8 cellular contexts compared by ENCODE assay signal in genomic region chr16:67240506-67240905, GRCh38. TPM values are rescaled to one million over a fixed set of nuclear protein-coding genes. Genes with fewer than 3 reads are reported as not detected.
A peak's percentile ranks its signal among the peaks of the same experiment; 100 is the strongest.
DNase-seq lines count a peak whose midpoint lies in the region; ATAC-seq, FAIRE-seq and TF ChIP-seq lines count a peak whose summit lies in the region.
"Had no signal": no experiment of that assay in that cellular context is flagged by ENCODE, and none has a peak within 500 bp of the region (broad histone marks: within the 10 kb centered on the region; RNA-seq: fewer than 3 reads in every experiment).

No MANE protein-coding gene starts in this region.

- POLR2A ChIA-PET in K562 (lab: Yijun Ruan, JAX) = interaction anchor here (1.2 kb wide), 1 partner anchor 14 kb away, joined by 7 read pairs; the partner anchor contains the start of gene TMEM208
- POLR2A ChIA-PET in HEK293T (lab: Yijun Ruan, JAX) = no interaction called here

- in situ Hi-C loops in K562 (cut with MboI) = no loop called here

- no peaks in the 10 kb centered on the region for H3K27me3 ChIP-seq in K562 (ENCODE audit: control insufficient read depth in 2 of 2, insufficient read depth in 2 of 2, low read length in 2 of 2)
- no peaks in the 10 kb centered on the region for H3K27me3 ChIP-seq in keratinocyte (ENCODE audit: control insufficient read depth, extremely low read depth, insufficient read depth, low read length)
- no peaks in the 10 kb centered on the region for H3K27me3 ChIP-seq in testis

- H3K79me2 ChIP-seq in K562 (ENCODE audit: control insufficient read depth, insufficient read depth, low read length) = peaks cover 68% of the 10 kb centered on the region
- peaks cover 24% of the 10 kb centered on the region for H3K79me2 ChIP-seq in keratinocyte (ENCODE audit: control insufficient read depth, insufficient read depth, low read length)

- no peak for TF ChIP-seq RAD21 in K562 (CRISPR knock-in tag; conservative IDR thresholded peaks at IDR 0.05 in 1 of 2, IDR thresholded peaks at IDR 0.05 in 1 of 2)

- intact Hi-C loops in K562 (cut with micrococcal nuclease) (loop anchor here (10.0 kb wide), 1 partner anchor 266 kb away; no protein-coding TSS in a partner anchor), testis (cut with DNase I; ENCODE audit: low total_unique reads) (no loop called here)

- H3K4me1 ChIP-seq in K562 (replicated peaks in 1 of 2; ENCODE audit: control insufficient read depth in 2 of 2, insufficient read depth in 2 of 2, low read length in 2 of 2) = peaks cover 64 to 68% of the 10 kb centered on the region in 2 experiments
- H3K4me1 ChIP-seq in keratinocyte (ENCODE audit: control insufficient read depth, extremely low read depth, insufficient read depth, low read length) = peaks cover 62% of the 10 kb centered on the region
- H3K4me1 ChIP-seq in testis = peaks cover 34% of the 10 kb centered on the region

- H3K4me2 ChIP-seq in K562 (ENCODE audit: insufficient read depth, low read length) (peak overlapping the region; percentile 60), keratinocyte (ENCODE audit: control insufficient read depth, extremely low read depth, insufficient read depth, low read depth, low read length) (peak overlapping the region; percentile 70)

- H3K36me3 ChIP-seq in K562 (ENCODE audit: control insufficient read depth, insufficient read depth, low read length) = peaks cover 74% of the 10 kb centered on the region; the same call in 2 of the 3 replicates
- peaks cover 18 to 25% of the 10 kb centered on the region in 2 experiments for H3K36me3 ChIP-seq in keratinocyte (ENCODE audit: control insufficient read depth in 2 of 2, extremely low read depth in 1 of 2, insufficient read depth in 2 of 2, low read length in 2 of 2)
- H3K36me3 ChIP-seq in testis (ENCODE audit: low read depth, missing control alignments) = no peaks in the 10 kb centered on the region

- H3K9me1 ChIP-seq in K562 (ENCODE audit: control insufficient read depth, insufficient read depth, low read length) = no peaks in the 10 kb centered on the region
- H3K9me1 ChIP-seq in keratinocyte (ENCODE audit: control insufficient read depth, extremely low read depth, insufficient read depth, low read length) = peaks cover 2% of the 10 kb centered on the region

- H2AFZ ChIP-seq in K562 (ENCODE audit: low read depth, low read length) = no peak overlapping the region
- no peak overlapping the region for H2AFZ ChIP-seq in keratinocyte (ENCODE audit: control insufficient read depth, low read length)

- H3K4me3 ChIP-seq in K562 (no peak overlapping the region), keratinocyte (ENCODE audit: control insufficient read depth in 2 of 3, extremely low read depth in 1 of 3, insufficient read depth in 2 of 3, low read depth in 1 of 3, low read length in 3 of 3) (no peak overlapping the region), testis (no peak overlapping the region)

- CTCF ChIA-PET in K562 (lab: Yijun Ruan, JAX; ENCODE audit: low intra/inter-chr PET ratio) = no interaction called here
- CTCF ChIA-PET in HEK293T (lab: Yijun Ruan, JAX) = no interaction called here

- peak; percentile 19 for FAIRE-seq in K562 (lab: Jason Lieb, UNC)
- peak; percentile 23 for FAIRE-seq in keratinocyte (lab: Jason Lieb, UNC)

- H4K20me1 ChIP-seq in K562 (replicated peaks; ENCODE audit: control insufficient read depth, insufficient read depth, low read length) (peaks cover 4% of the 10 kb centered on the region), keratinocyte (ENCODE audit: control insufficient read depth, extremely low read depth, insufficient read depth, low read length) (no peaks in the 10 kb centered on the region)

- dilution Hi-C loops in keratinocyte (cut with MboI; ENCODE audit: extremely low pct_ligation_motif_present, low sequenced_read_pairs) = no loop called here

- no peak for TF ChIP-seq EP300 in K562 (IDR thresholded peaks at IDR 0.05; ENCODE audit: low read length)

- H3K9ac ChIP-seq in K562 (ENCODE audit: insufficient read depth in 1 of 2, low read depth in 2 of 2, low read length in 2 of 2) = peak overlapping the region; percentile 60 to 90
- H3K9ac ChIP-seq in keratinocyte (ENCODE audit: control insufficient read depth, extremely low read depth, insufficient read depth, low read length) = peak overlapping the region; percentile 68

- BruUV-seq in K562 (replicated peaks; lab: Mats Ljungman, UMichigan) = no TSS peak

- H3K27ac ChIP-seq in K562 (ENCODE audit: extremely low read depth, low read depth, low read length) (peak overlapping the region; percentile 83), keratinocyte (ENCODE audit: control insufficient read depth, insufficient read depth, low read length) (peak overlapping the region; percentile 91), testis (peak overlapping the region; percentile 31 to 75)

- TF ChIP-seq CTCF in K562 (IDR thresholded peaks at IDR 0.05 in 2 of 3, conservative IDR thresholded peaks at IDR 0.05 in 1 of 3; ENCODE audit: insufficient read depth in 2 of 3, low read depth in 1 of 3, low read length in 3 of 3) (no peak), keratinocyte (optimal IDR thresholded peaks at IDR 0.05 in 1 of 3, IDR thresholded peaks at IDR 0.05 in 1 of 3, conservative IDR thresholded peaks at IDR 0.05 in 1 of 3; ENCODE audit: extremely low read depth in 1 of 3, insufficient read depth in 2 of 3, low read length in 3 of 3) (peak in 1 of 3 experiments; percentile 48), testis (IDR thresholded peaks at IDR 0.05) (no peak)

- WGBS in K562 (ENCODE audit: insufficient coverage, low coverage, missing lambda C conversion rate) = 55% methylated on average over 4 of the region's 4 CpGs
- WGBS in testis, 2 donors = 70 to 79% methylated on average over 4 of the region's 4 CpGs

- no peak for TF ChIP-seq POLR2A in K562 (conservative IDR thresholded peaks at IDR 0.05)
- TF ChIP-seq POLR2A in testis (IDR thresholded peaks at IDR 0.05) = no peak

- DNase-seq in HT-29 (ENCODE audit: low spot score) (peak; percentile 14), K562 (ENCODE audit: extremely low read depth in 1 of 4, low spot score in 3 of 4) (peak in 1 of 4 experiments; percentile 38), keratinocyte (ENCODE audit: low read depth, low spot score) (no peak), testis (no peak), HEK293T (ENCODE audit: extremely low spot score) (no peak)
- DNase-seq in activated CD4-positive, CD25-positive, alpha-beta regulatory T cell treated with anti-CD3 and anti-CD28 coated beads, Interleukin-2, amount 50 U/mL, for 72 hours = no peak
- DNase-seq: activated CD4-positive, alpha-beta T cell treated with anti-CD3 and anti-CD28 coated beads, Interleukin-2, amount 50 U/mL, for 48 hours had no signal

- ATAC-seq in K562 = no peak
- no peak for ATAC-seq in HG02678 (IDR thresholded peaks at IDR 0.05; ENCODE audit: unreplicated experiment)

- H3K9me3 ChIP-seq in K562 (replicated peaks; ENCODE audit: control insufficient read depth, insufficient read depth, low read depth, low read length) (no peaks in the 10 kb centered on the region), keratinocyte (ENCODE audit: control insufficient read depth, low read depth, low read length) (no peaks in the 10 kb centered on the region), testis (no peaks in the 10 kb centered on the region)

RNA-seq across cellular contexts. Expression of gene FHOD1, which starts 6.8 kb away (rescaled TPM):
- total RNA-seq in HT-29 (2014; rRNA removed; shearing (Covaris generic)) = 49.5 and 57.7 TPM in 2 replicates
- total RNA-seq in K562 (2011; cell fraction: chromatin; rRNA removed; ENCODE audit: low replicate concordance) = 215 and 563 TPM in 2 replicates
- 341 and 352 TPM in 2 replicates for total RNA-seq in K562 (2011; cell fraction: nucleolus; rRNA removed)
- 210 and 234 TPM in 2 replicates for total RNA-seq in K562 (2011; cell fraction: nucleoplasm; rRNA removed)
- 47.9 and 57.6 TPM in 2 replicates for total RNA-seq in K562 (2014; rRNA removed)
- total RNA-seq in K562 (2014; rRNA removed; fragmentation: Illumina TruSeq; extraction: Trizol) = 16.2 and 26.9 TPM in 2 replicates
- total RNA-seq in K562 (2015; rRNA removed; fragmentation: Illumina TruSeq; extraction: Trizol) = 21.1 and 21.8 TPM in 2 replicates
- total RNA-seq in K562 (2021) = 113 and 126 TPM in 2 replicates
- polyA plus RNA-seq in K562 (2011; rRNA removed) = 32.3 and 65.2 TPM in 2 replicates
- 33.8 and 42.7 TPM in 2 replicates for polyA plus RNA-seq in K562 (2011; cell fraction: cytosol; rRNA removed)
- 385 and 440 TPM in 2 replicates for polyA plus RNA-seq in K562 (2011; cell fraction: nucleus; rRNA removed)
- polyA plus RNA-seq in K562 (2012) = 73.5 and 82.7 TPM in 2 replicates
- polyA plus RNA-seq in K562 (2014; fragmentation: Illumina TruSeq; extraction: Trizol) = 48.2 and 49.9 TPM in 2 replicates
- polyA plus RNA-seq in K562 (2014; fragmentation: Nextera tagmentation; extraction: Ambion mirVana) = 10 to 100 TPM; 18.7 to 19.2 TPM
- polyA plus RNA-seq in K562 (2014; rRNA removed) = 63.0 and 63.7 TPM in 2 replicates
- 19.6 and 21.8 TPM in 2 replicates for polyA minus RNA-seq in K562 (2011; rRNA and poly(A)+ RNA removed)
- polyA minus RNA-seq in K562 (2011; cell fraction: cytosol; rRNA and poly(A)+ RNA removed) = 36.4 and 51.4 TPM in 2 replicates
- polyA minus RNA-seq in K562 (2011; cell fraction: nucleus; rRNA and poly(A)+ RNA removed) = 49.3 and 53.6 TPM in 2 replicates
- polyA plus RNA-seq in keratinocyte = 21.6 to 29.6 TPM (median 29.4 TPM) in 3 replicates
- 17.7 TPM for polyA plus RNA-seq in keratinocyte (2011; ENCODE audit: low read depth)
- 10.3 and 15.2 TPM in 2 replicates for polyA plus RNA-seq in keratinocyte (2011; cell fraction: cytosol; rRNA removed)
- 91.1 and 111 TPM in 2 replicates for polyA plus RNA-seq in keratinocyte (2011; cell fraction: nucleus; rRNA removed)
- 14.5 and 36.2 TPM in 2 replicates for polyA plus RNA-seq in keratinocyte (2012; ENCODE audit: low replicate concordance)
- 17.5 to 52.8 TPM (median 35.1 TPM) in 3 replicates for polyA minus RNA-seq in keratinocyte
- 41.4 TPM for polyA minus RNA-seq in keratinocyte (2011; cell fraction: cytosol; rRNA and poly(A)+ RNA removed)
- 25.7 and 33.4 TPM in 2 replicates for polyA minus RNA-seq in keratinocyte (2011; cell fraction: nucleus; rRNA and poly(A)+ RNA removed)
- 10 to 100 TPM; 28.8 to 40.0 TPM for total RNA-seq in testis
- polyA plus RNA-seq in testis (ENCODE audit: insufficient read depth, low read depth, low replicate concordance) = 17.0 TPM

RNA-seq across cellular contexts. Expression of gene SLC9A5, which starts 8.3 kb away (rescaled TPM):
- total RNA-seq in HT-29 (2014; rRNA removed; shearing (Covaris generic)) = 2.2 and 2.7 TPM in 2 replicates
- total RNA-seq in K562 (2011; cell fraction: chromatin; rRNA removed; ENCODE audit: low replicate concordance) = 11.2 and 22.6 TPM in 2 replicates
- 13.6 and 15.5 TPM in 2 replicates for total RNA-seq in K562 (2011; cell fraction: nucleolus; rRNA removed)
- 10.0 and 10.3 TPM in 2 replicates for total RNA-seq in K562 (2011; cell fraction: nucleoplasm; rRNA removed)
- total RNA-seq in K562 (2014; rRNA removed) (1.2 and 1.6 TPM in 2 replicates), K562 (2014; rRNA removed; fragmentation: Illumina TruSeq; extraction: Trizol) (0.69 and 0.70 TPM in 2 replicates), K562 (2015; rRNA removed; fragmentation: Illumina TruSeq; extraction: Trizol) (0.72 TPM in 2 replicates), K562 (2021) (2.5 and 3.1 TPM in 2 replicates), testis (10 to 100 TPM in 1 of 2 donors, 1 to 10 TPM in 1; 6.8 to 15.7 TPM)
- polyA plus RNA-seq in K562 (2011; rRNA removed) (2.6 and 3.4 TPM in 2 replicates), K562 (2014; fragmentation: Illumina TruSeq; extraction: Trizol) (1.5 and 1.8 TPM in 2 replicates), K562 (2014; fragmentation: Nextera tagmentation; extraction: Ambion mirVana) (under 1 TPM; 0.06 to 0.07 TPM), K562 (2014; rRNA removed) (2.7 and 2.8 TPM in 2 replicates), keratinocyte (0.51 to 0.68 TPM (median 0.62 TPM) in 3 replicates), testis (ENCODE audit: insufficient read depth, low read depth, low replicate concordance) (4.8 TPM)
- 1.8 and 2.4 TPM in 2 replicates for polyA plus RNA-seq in K562 (2011; cell fraction: cytosol; rRNA removed)
- polyA plus RNA-seq in K562 (2011; cell fraction: nucleus; rRNA removed) = 25.0 and 34.4 TPM in 2 replicates
- polyA plus RNA-seq in K562 (2012) = 2.1 and 3.4 TPM in 2 replicates
- polyA minus RNA-seq in K562 (2011; rRNA and poly(A)+ RNA removed) = 1.2 and 1.3 TPM in 2 replicates
- 0.91 and 1.5 TPM in 2 replicates for polyA minus RNA-seq in K562 (2011; cell fraction: cytosol; rRNA and poly(A)+ RNA removed)
- 4.4 and 4.7 TPM in 2 replicates for polyA minus RNA-seq in K562 (2011; cell fraction: nucleus; rRNA and poly(A)+ RNA removed)
- polyA plus RNA-seq in keratinocyte (2011; ENCODE audit: low read depth) = 0.56 TPM
- polyA plus RNA-seq in keratinocyte (2011; cell fraction: cytosol; rRNA removed) = 0.27 and 0.41 TPM in 2 replicates
- 2.4 and 3.5 TPM in 2 replicates for polyA plus RNA-seq in keratinocyte (2011; cell fraction: nucleus; rRNA removed)
- 0.42 and 0.62 TPM in 2 replicates for polyA plus RNA-seq in keratinocyte (2012; ENCODE audit: low replicate concordance)
- 0.43 to 0.99 TPM (median 0.51 TPM) in 3 replicates for polyA minus RNA-seq in keratinocyte
- polyA minus RNA-seq in keratinocyte (2011; cell fraction: cytosol; rRNA and poly(A)+ RNA removed) = not detected
- 0.78 and 2.1 TPM in 2 replicates for polyA minus RNA-seq in keratinocyte (2011; cell fraction: nucleus; rRNA and poly(A)+ RNA removed)

RNA-seq across cellular contexts. Expression of gene TMEM208, which starts 13.6 kb away (rescaled TPM):
- 61.2 and 67.8 TPM in 2 replicates for total RNA-seq in HT-29 (2014; rRNA removed; shearing (Covaris generic))
- 63.5 and 134 TPM in 2 replicates for total RNA-seq in K562 (2011; cell fraction: chromatin; rRNA removed; ENCODE audit: low replicate concordance)
- total RNA-seq in K562 (2011; cell fraction: nucleolus; rRNA removed) = 154 and 182 TPM in 2 replicates
- total RNA-seq in K562 (2011; cell fraction: nucleoplasm; rRNA removed) = 105 and 122 TPM in 2 replicates
- total RNA-seq in K562 (2014; rRNA removed) (43.6 and 46.8 TPM in 2 replicates), K562 (2014; rRNA removed; fragmentation: Illumina TruSeq; extraction: Trizol) (25.2 and 31.8 TPM in 2 replicates), K562 (2015; rRNA removed; fragmentation: Illumina TruSeq; extraction: Trizol) (33.3 and 37.4 TPM in 2 replicates), K562 (2021) (46.5 and 54.3 TPM in 2 replicates), testis (10 to 100 TPM; 57.4 to 66.8 TPM)
- polyA plus RNA-seq in K562 (2011; rRNA removed) (55.8 and 67.8 TPM in 2 replicates), K562 (2014; fragmentation: Illumina TruSeq; extraction: Trizol) (54.1 and 61.7 TPM in 2 replicates), K562 (2014; fragmentation: Nextera tagmentation; extraction: Ambion mirVana) (100 to 1,000 TPM; 233 to 239 TPM), K562 (2014; rRNA removed) (64.4 and 72.6 TPM in 2 replicates), keratinocyte (44.9 to 47.6 TPM (median 46.3 TPM) in 3 replicates), testis (ENCODE audit: insufficient read depth, low read depth, low replicate concordance) (55.6 TPM)
- 113 and 129 TPM in 2 replicates for polyA plus RNA-seq in K562 (2011; cell fraction: cytosol; rRNA removed)
- 65.0 and 95.7 TPM in 2 replicates for polyA plus RNA-seq in K562 (2011; cell fraction: nucleus; rRNA removed)
- 48.4 and 51.3 TPM in 2 replicates for polyA plus RNA-seq in K562 (2012)
- 48.1 and 54.8 TPM in 2 replicates for polyA minus RNA-seq in K562 (2011; rRNA and poly(A)+ RNA removed)
- polyA minus RNA-seq in K562 (2011; cell fraction: cytosol; rRNA and poly(A)+ RNA removed) = 21.3 and 27.6 TPM in 2 replicates
- polyA minus RNA-seq in K562 (2011; cell fraction: nucleus; rRNA and poly(A)+ RNA removed) = 32.0 and 42.5 TPM in 2 replicates
- polyA plus RNA-seq in keratinocyte (2011; ENCODE audit: low read depth) = 28.4 TPM
- polyA plus RNA-seq in keratinocyte (2011; cell fraction: cytosol; rRNA removed) = 32.4 and 50.2 TPM in 2 replicates
- polyA plus RNA-seq in keratinocyte (2011; cell fraction: nucleus; rRNA removed) = 41.7 and 44.5 TPM in 2 replicates
- 39.1 and 45.1 TPM in 2 replicates for polyA plus RNA-seq in keratinocyte (2012; ENCODE audit: low replicate concordance)
- polyA minus RNA-seq in keratinocyte = 29.7 to 39.9 TPM (median 32.6 TPM) in 3 replicates
- polyA minus RNA-seq in keratinocyte (2011; cell fraction: cytosol; rRNA and poly(A)+ RNA removed) = 27.6 TPM
- polyA minus RNA-seq in keratinocyte (2011; cell fraction: nucleus; rRNA and poly(A)+ RNA removed) = 12.6 and 15.7 TPM in 2 replicates

RNA-seq across cellular contexts. Expression of gene PLEKHG4, which starts 38.8 kb away (rescaled TPM):
- 69.5 and 71.3 TPM in 2 replicates for total RNA-seq in HT-29 (2014; rRNA removed; shearing (Covaris generic))
- total RNA-seq in K562 (2011; cell fraction: chromatin; rRNA removed; ENCODE audit: low replicate concordance) = 35.5 and 125 TPM in 2 replicates
- 104 and 108 TPM in 2 replicates for total RNA-seq in K562 (2011; cell fraction: nucleolus; rRNA removed)
- 56.2 and 56.3 TPM in 2 replicates for total RNA-seq in K562 (2011; cell fraction: nucleoplasm; rRNA removed)
- total RNA-seq in K562 (2014; rRNA removed) (25.2 and 30.8 TPM in 2 replicates), K562 (2014; rRNA removed; fragmentation: Illumina TruSeq; extraction: Trizol) (8.4 and 12.2 TPM in 2 replicates), K562 (2015; rRNA removed; fragmentation: Illumina TruSeq; extraction: Trizol) (17.1 and 17.9 TPM in 2 replicates), K562 (2021) (32.8 and 35.4 TPM in 2 replicates), testis (100 to 1,000 TPM in 1 of 2 donors, 10 to 100 TPM in 1; 86.5 to 137 TPM)
- polyA plus RNA-seq in K562 (2011; rRNA removed) (25.3 and 38.6 TPM in 2 replicates), K562 (2014; fragmentation: Illumina TruSeq; extraction: Trizol) (14.9 and 23.8 TPM in 2 replicates), K562 (2014; fragmentation: Nextera tagmentation; extraction: Ambion mirVana) (1 to 10 TPM; 3.7 to 4.7 TPM), K562 (2014; rRNA removed) (33.5 and 36.8 TPM in 2 replicates), keratinocyte (0.80 to 4.3 TPM (median 1.3 TPM) in 3 replicates), testis (ENCODE audit: insufficient read depth, low read depth, low replicate concordance) (102 TPM)
- polyA plus RNA-seq in K562 (2011; cell fraction: cytosol; rRNA removed) = 31.4 and 51.4 TPM in 2 replicates
- 233 and 335 TPM in 2 replicates for polyA plus RNA-seq in K562 (2011; cell fraction: nucleus; rRNA removed)
- 20.8 and 43.5 TPM in 2 replicates for polyA plus RNA-seq in K562 (2012)
- 8.0 and 10.5 TPM in 2 replicates for polyA minus RNA-seq in K562 (2011; rRNA and poly(A)+ RNA removed)
- 19.2 and 26.7 TPM in 2 replicates for polyA minus RNA-seq in K562 (2011; cell fraction: cytosol; rRNA and poly(A)+ RNA removed)
- 35.8 and 36.2 TPM in 2 replicates for polyA minus RNA-seq in K562 (2011; cell fraction: nucleus; rRNA and poly(A)+ RNA removed)
- 0.94 TPM for polyA plus RNA-seq in keratinocyte (2011; ENCODE audit: low read depth)
- 0.68 and 1.3 TPM in 2 replicates for polyA plus RNA-seq in keratinocyte (2011; cell fraction: cytosol; rRNA removed)
- 7.1 and 9.7 TPM in 2 replicates for polyA plus RNA-seq in keratinocyte (2011; cell fraction: nucleus; rRNA removed)
- 0.60 and 4.4 TPM in 2 replicates for polyA plus RNA-seq in keratinocyte (2012; ENCODE audit: low replicate concordance)
- polyA minus RNA-seq in keratinocyte = 1.4 to 4.9 TPM (median 2.5 TPM) in 3 replicates
- polyA minus RNA-seq in keratinocyte (2011; cell fraction: cytosol; rRNA and poly(A)+ RNA removed) = 7.7 TPM
- polyA minus RNA-seq in keratinocyte (2011; cell fraction: nucleus; rRNA and poly(A)+ RNA removed) = 2.5 and 2.6 TPM in 2 replicates

RNA-seq across cellular contexts. Expression of gene ELMO3, which starts 41.6 kb away (rescaled TPM):
- 55.2 and 57.4 TPM in 2 replicates for total RNA-seq in HT-29 (2014; rRNA removed; shearing (Covaris generic))
- 12.1 and 42.9 TPM in 2 replicates for total RNA-seq in K562 (2011; cell fraction: chromatin; rRNA removed; ENCODE audit: low replicate concordance)
- total RNA-seq in K562 (2011; cell fraction: nucleolus; rRNA removed) = 32.0 and 40.1 TPM in 2 replicates
- total RNA-seq in K562 (2011; cell fraction: nucleoplasm; rRNA removed) = 12.4 and 17.4 TPM in 2 replicates
- total RNA-seq in K562 (2014; rRNA removed) = 1.9 and 3.1 TPM in 2 replicates
- 0.48 and 0.58 TPM in 2 replicates for total RNA-seq in K562 (2014; rRNA removed; fragmentation: Illumina TruSeq; extraction: Trizol)
- total RNA-seq in K562 (2015; rRNA removed; fragmentation: Illumina TruSeq; extraction: Trizol) = 1.5 and 1.7 TPM in 2 replicates
- 3.9 and 4.6 TPM in 2 replicates for total RNA-seq in K562 (2021)
- 2.5 and 4.0 TPM in 2 replicates for polyA plus RNA-seq in K562 (2011; rRNA removed)
- polyA plus RNA-seq in K562 (2011; cell fraction: cytosol; rRNA removed) = 2.2 and 3.1 TPM in 2 replicates
- polyA plus RNA-seq in K562 (2011; cell fraction: nucleus; rRNA removed) = 35.2 and 59.8 TPM in 2 replicates
- polyA plus RNA-seq in K562 (2012) = 3.7 and 5.7 TPM in 2 replicates
- polyA plus RNA-seq in K562 (2014; fragmentation: Illumina TruSeq; extraction: Trizol) = 0.82 and 1.3 TPM in 2 replicates
- under 1 TPM; 0.04 to 0.06 TPM for polyA plus RNA-seq in K562 (2014; fragmentation: Nextera tagmentation; extraction: Ambion mirVana)
- polyA plus RNA-seq in K562 (2014; rRNA removed) = 5.1 and 5.2 TPM in 2 replicates
- polyA minus RNA-seq in K562 (2011; rRNA and poly(A)+ RNA removed) = 0.51 and 0.53 TPM in 2 replicates
- polyA minus RNA-seq in K562 (2011; cell fraction: cytosol; rRNA and poly(A)+ RNA removed) = 0.57 and 1.3 TPM in 2 replicates
- polyA minus RNA-seq in K562 (2011; cell fraction: nucleus; rRNA and poly(A)+ RNA removed) = 5.8 and 7.3 TPM in 2 replicates
- 21.0 to 38.7 TPM (median 23.4 TPM) in 3 replicates for polyA plus RNA-seq in keratinocyte
- 7.2 TPM for polyA plus RNA-seq in keratinocyte (2011; ENCODE audit: low read depth)
- polyA plus RNA-seq in keratinocyte (2011; cell fraction: cytosol; rRNA removed) = 10.4 and 26.3 TPM in 2 replicates
- polyA plus RNA-seq in keratinocyte (2011; cell fraction: nucleus; rRNA removed) = 37.7 and 52.4 TPM in 2 replicates
- 21.4 and 27.8 TPM in 2 replicates for polyA plus RNA-seq in keratinocyte (2012; ENCODE audit: low replicate concordance)
- 17.3 to 29.4 TPM (median 24.9 TPM) in 3 replicates for polyA minus RNA-seq in keratinocyte
- polyA minus RNA-seq in keratinocyte (2011; cell fraction: cytosol; rRNA and poly(A)+ RNA removed) = 42.6 TPM
- polyA minus RNA-seq in keratinocyte (2011; cell fraction: nucleus; rRNA and poly(A)+ RNA removed) = 24.1 and 26.5 TPM in 2 replicates
- 10 to 100 TPM in 1 of 2 donors, 1 to 10 TPM in 1; 9.3 to 10.5 TPM for total RNA-seq in testis
- polyA plus RNA-seq in testis (ENCODE audit: insufficient read depth, low read depth, low replicate concordance) = 22.2 TPM
